ENCODE assay signal across 16 cellular contexts in the genomic region with DNA sequence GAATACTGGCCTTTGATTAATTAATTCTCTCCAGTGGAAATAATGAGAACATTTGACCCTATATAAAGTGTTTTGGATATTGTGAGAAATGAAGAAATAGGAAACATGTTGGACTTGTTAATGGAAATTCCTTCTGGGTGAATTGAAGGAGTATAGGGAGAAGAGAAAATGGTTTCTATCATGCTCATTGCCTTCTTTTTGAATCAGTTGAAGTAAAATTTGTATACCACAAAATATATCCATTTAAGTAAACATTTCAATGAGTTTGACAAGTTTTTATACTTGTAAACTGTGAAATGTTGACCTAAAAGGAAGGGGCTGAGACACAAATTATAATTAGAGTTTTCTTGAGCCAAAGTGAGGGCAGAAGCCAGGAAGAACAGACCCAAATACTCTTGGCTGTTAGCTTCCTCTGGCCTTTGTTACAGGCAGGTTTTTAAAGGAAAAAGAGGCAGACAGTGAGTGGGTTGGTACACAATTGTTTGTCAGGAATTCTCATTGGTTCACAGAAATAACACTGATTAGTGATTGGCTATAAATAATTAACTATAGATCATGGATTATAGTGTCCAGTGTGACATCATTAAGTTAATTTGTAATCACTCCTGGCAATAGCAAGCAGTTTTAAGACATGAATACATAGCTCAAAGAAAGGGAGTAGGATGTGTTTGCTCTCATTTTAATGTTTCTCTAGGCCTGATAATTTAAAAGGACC. TPM values are rescaled to one million over a fixed set of nuclear protein-coding genes. Genes with fewer than 3 reads are reported as not detected.
DNase-seq lines count a peak whose midpoint lies in the region; ATAC-seq, FAIRE-seq and TF ChIP-seq lines count a peak whose summit lies in the region.
"Had no signal": no experiment of that assay in that cellular context is flagged by ENCODE, and none has a peak within 500 bp of the region (broad histone marks: within the 10 kb centered on the region; RNA-seq: fewer than 3 reads in every experiment).

No MANE protein-coding gene starts in this region.

- peaks cover 33% of the 10 kb centered on the region for H3F3A ChIP-seq in SK-N-SH (replicated peaks; ENCODE audit: insufficient read depth)

- H3K27ac ChIP-seq in SK-N-SH (ENCODE audit: low read depth in 2 of 2, low read length in 1 of 2), result peak overlapping the region; percentile 62 to 81; a peak in 3 of 4 replicates
- peak overlapping the region; percentile 65 for H3K27ac ChIP-seq in astrocyte (ENCODE audit: low read depth, low read length)
- H3K27ac ChIP-seq in left lung, result peak overlapping the region; percentile 58 to 84
- peak overlapping the region; percentile 28 to 75 (median 50) for H3K27ac ChIP-seq in upper lobe of left lung
- H3K27ac ChIP-seq: gastroesophageal sphincter had no signal

- H3K4me1 ChIP-seq in SK-N-SH (ENCODE audit: control insufficient read depth in 1 of 2, insufficient read depth in 2 of 2, low read depth in 1 of 2, low read length in 1 of 2), result peaks cover 0 to 30% of the 10 kb centered on the region in 2 experiments; a peak in 1 of 4 replicates
- H3K4me1 ChIP-seq in astrocyte (ENCODE audit: insufficient read depth, low read length), result peaks cover 12% of the 10 kb centered on the region
- H3K4me1 ChIP-seq in left lung, result peaks cover 0 to 24% of the 10 kb centered on the region in 2 donors
- H3K4me1 ChIP-seq in upper lobe of left lung, result no peaks in the 10 kb centered on the region
- H3K4me1 ChIP-seq: gastroesophageal sphincter had no signal

- peaks cover 4% of the 10 kb centered on the region for H3K9me3 Mint-ChIP-seq in astrocyte (ENCODE audit: unreplicated experiment)
- H3K9me3 Mint-ChIP-seq: stimulated activated naive B cell treated with anti-CD40 and anti-IgM and Interleukin-4, amounts not matched to agents 10 μg/mL and 1 μg/mL and 100 μg/mL, for 72 hours; type B pancreatic cell had no signal

- H3K9ac ChIP-seq in SK-N-SH (peak overlapping the region; percentile 4; the same call in 1 of the 2 replicates), astrocyte (ENCODE audit: low read length) (peak overlapping the region; percentile 22)

- peak overlapping the region; percentile 74 for H2AFZ ChIP-seq in SK-N-SH (ENCODE audit: low read depth)
- H2AFZ ChIP-seq in astrocyte (ENCODE audit: low read depth, low read length), result peak overlapping the region; percentile 25

- no peaks in the 10 kb centered on the region for H3K27me3 Mint-ChIP-seq in astrocyte (ENCODE audit: low read depth, unreplicated experiment)

- H4K20me1 ChIP-seq in SK-N-SH (ENCODE audit: insufficient read depth) (no peaks in the 10 kb centered on the region), astrocyte (ENCODE audit: insufficient read depth, low read length) (no peaks in the 10 kb centered on the region)

- no peaks in the 10 kb centered on the region for H3K36me3 Mint-ChIP-seq in astrocyte (ENCODE audit: low read depth, unreplicated experiment)
- H3K36me3 Mint-ChIP-seq: stimulated activated naive B cell treated with anti-CD40 and anti-IgM and Interleukin-4, amounts not matched to agents 10 μg/mL and 1 μg/mL and 100 μg/mL, for 72 hours had no signal

- TF ChIP-seq EP300 in SK-N-SH (IDR thresholded peaks at IDR 0.05; ENCODE audit: borderline replicate concordance in 1 of 2, low read depth in 1 of 2, low read length in 1 of 2), result no peak
- TF ChIP-seq EP300 in upper lobe of left lung (IDR thresholded peaks at IDR 0.05), result no peak

- H3K27ac Mint-ChIP-seq in astrocyte (ENCODE audit: unreplicated experiment), result peak overlapping the region; percentile 86
- H3K27ac Mint-ChIP-seq: type B pancreatic cell had no signal

- no peak for TF ChIP-seq RAD21 in SK-N-SH (IDR thresholded peaks at IDR 0.05; ENCODE audit: low read length)

- no peak overlapping the region for H3K4me3 Mint-ChIP-seq in astrocyte (ENCODE audit: unreplicated experiment)
- H3K4me3 Mint-ChIP-seq: stimulated activated naive B cell treated with anti-CD40 and anti-IgM and Interleukin-4, amounts not matched to agents 10 μg/mL and 1 μg/mL and 100 μg/mL, for 72 hours; type B pancreatic cell had no signal

- H3K27me3 ChIP-seq in SK-N-SH (ENCODE audit: insufficient read depth), result no peaks in the 10 kb centered on the region
- H3K27me3 ChIP-seq in astrocyte (ENCODE audit: insufficient read depth, low read length), result no peaks in the 10 kb centered on the region
- H3K27me3 ChIP-seq in left lung, result no peaks in the 10 kb centered on the region
- H3K27me3 ChIP-seq in upper lobe of left lung, result no peaks in the 10 kb centered on the region
- H3K27me3 ChIP-seq: gastroesophageal sphincter had no signal

- H3K9me2 ChIP-seq in SK-N-SH, result no peaks in the 10 kb centered on the region

- no peaks in the 10 kb centered on the region for H3K36me3 ChIP-seq in SK-N-SH (replicated peaks in 1 of 2; ENCODE audit: control insufficient read depth in 1 of 2, insufficient read depth in 2 of 2, low read length in 1 of 2)
- no peaks in the 10 kb centered on the region for H3K36me3 ChIP-seq in astrocyte (ENCODE audit: insufficient read depth, low read length)
- no peaks in the 10 kb centered on the region for H3K36me3 ChIP-seq in left lung
- H3K36me3 ChIP-seq in upper lobe of left lung, result no peaks in the 10 kb centered on the region
- H3K36me3 ChIP-seq: gastroesophageal sphincter had no signal

- H3K4me1 Mint-ChIP-seq in astrocyte (ENCODE audit: low read depth, unreplicated experiment), result peaks cover 31% of the 10 kb centered on the region

- ATAC-seq in SK-N-SH treated with all-trans-retinoic acid at 6 μM for 48 hours (no peak; the same call in 2 of the 3 replicates), left lung (no peak), upper lobe of left lung (ENCODE audit: low FRiP score in 2 of 2) (no peak)
- ATAC-seq: gastroesophageal sphincter had no signal

- FAIRE-seq in astrocyte (lab: Jason Lieb, UNC), result no peak
- FAIRE-seq: G401.6 had no signal

- H3K4me3 ChIP-seq in SK-N-SH (ENCODE audit: low read depth in 2 of 2, low read length in 1 of 2), result no peak overlapping the region; a peak in 1 of 4 replicates
- H3K4me3 ChIP-seq in astrocyte (ENCODE audit: insufficient read depth, low read depth, low read length), result no peak overlapping the region
- H3K4me3 ChIP-seq in left lung, result no peak overlapping the region
- H3K4me3 ChIP-seq in upper lobe of left lung, result no peak overlapping the region
- H3K4me3 ChIP-seq: gastroesophageal sphincter had no signal

- H3K79me2 ChIP-seq in SK-N-SH (ENCODE audit: insufficient read depth), result no peaks in the 10 kb centered on the region
- H3K79me2 ChIP-seq in astrocyte (ENCODE audit: insufficient read depth, low read length), result no peaks in the 10 kb centered on the region

- intact Hi-C loops in left lung (cut with DNase I), result no loop called here

- DNase-seq in SK-N-SH, result no peak
- DNase-seq in astrocyte (ENCODE audit: low read depth), result no peak
- no peak for DNase-seq in left lung
- no peak for DNase-seq in upper lobe of left lung
- DNase-seq in GM03348 (ENCODE audit: low spot score), result no peak
- no peak for DNase-seq in HuH-7.5 (ENCODE audit: low spot score)
- no peak for DNase-seq in ecto neural progenitor cell (ENCODE audit: low spot score)
- DNase-seq: activated T-cell treated with anti-CD3 and anti-CD28 coated beads, Interleukin-2, amount 50 U/mL, for 1 hour; NCI-H1092; NCI-H2171; stimulated activated naive B cell treated with anti-CD40 and anti-IgM and Interleukin-4, amounts not matched to agents 10 μg/mL and 1 μg/mL and 100 μg/mL, for 72 hours had no signal

- CTCF ChIA-PET in SK-N-SH (lab: Yijun Ruan, JAX), result interaction anchor here (1.0 kb wide), 1 partner anchor 79 kb away, joined by 3 read pairs; no protein-coding TSS in a partner anchor

- no peak for TF ChIP-seq POLR2A in upper lobe of left lung (IDR thresholded peaks at IDR 0.05)

- POLR2A ChIA-PET in SK-N-SH (lab: Yijun Ruan, JAX), result no interaction called here

- H3K9me3 ChIP-seq in SK-N-SH, result no peaks in the 10 kb centered on the region
- no peaks in the 10 kb centered on the region for H3K9me3 ChIP-seq in astrocyte (ENCODE audit: insufficient read depth, low read depth, low read length)
- H3K9me3 ChIP-seq in left lung, result no peaks in the 10 kb centered on the region
- H3K9me3 ChIP-seq in upper lobe of left lung, result no peaks in the 10 kb centered on the region
- H3K9me3 ChIP-seq: gastroesophageal sphincter had no signal

- H3K4me2 ChIP-seq in SK-N-SH, result peak overlapping the region; percentile 45; the same call in 1 of the 2 replicates
- peak overlapping the region; percentile 68 for H3K4me2 ChIP-seq in astrocyte (ENCODE audit: low read length)

- TF ChIP-seq CTCF in SK-N-SH (IDR thresholded peaks at IDR 0.05) (no peak), astrocyte (IDR thresholded peaks at IDR 0.05; ENCODE audit: insufficient read depth, low read depth, low read length) (no peak), left lung (IDR thresholded peaks at IDR 0.05) (no peak), upper lobe of left lung (IDR thresholded peaks at IDR 0.05) (no peak)

TF ChIP-seq in SK-N-SH, 30 proteins besides CTCF, POLR2A, EP300 and RAD21 (continues in another document):
- no peak for TF ChIP-seq SIN3A (IDR thresholded peaks at IDR 0.05; ENCODE audit: borderline replicate concordance, low read depth, low read length)
- no peak for TF ChIP-seq RCOR1 (IDR thresholded peaks at IDR 0.05; ENCODE audit: low read length)
- TF ChIP-seq, protein P1, sequence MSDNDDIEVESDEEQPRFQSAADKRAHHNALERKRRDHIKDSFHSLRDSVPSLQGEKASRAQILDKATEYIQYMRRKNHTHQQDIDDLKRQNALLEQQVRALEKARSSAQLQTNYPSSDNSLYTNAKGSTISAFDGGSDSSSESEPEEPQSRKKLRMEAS (IDR thresholded peaks at IDR 0.05; ENCODE audit: low read depth), result no peak
- no peak for TF ChIP-seq TAF1 (IDR thresholded peaks at IDR 0.05; ENCODE audit: borderline replicate concordance, low read depth, low read length)

TF ChIP-seq in SK-N-SH treated with all-trans-retinoic acid at 6 μM for 48 hours, 23 proteins besides CTCF, POLR2A, EP300 and RAD21 (continues in another document):
- no peak for TF ChIP-seq ZFP3 (CRISPR knock-in tag; IDR thresholded peaks at IDR 0.05)
- no peak for TF ChIP-seq ZC3H10 (CRISPR knock-in tag; IDR thresholded peaks at IDR 0.05)

RNA-seq across cellular contexts. Expression of a gene that starts 0.8 kb away (rescaled TPM):
- not detected in 2 replicates for polyA plus RNA-seq in SK-N-SH (2012; rRNA removed)
- polyA plus RNA-seq in SK-N-SH (2012; cell fraction: cytosol; rRNA removed), result not detected in 2 replicates
- polyA plus RNA-seq in SK-N-SH (2012; cell fraction: nucleus; rRNA removed), result 0.04 TPM in 1 of 2 replicates, not detected in the other
- total RNA-seq in astrocyte (not detected in 2 replicates), left lung (under 1 TPM in 1 of 2 donors, not detected in 1; 0.39 TPM), upper lobe of left lung (not detected)
- total RNA-seq: gastroesophageal sphincter, skeletal muscle tissue had no signal

RNA-seq across cellular contexts. Expression of a gene that starts 34.2 kb away (rescaled TPM):
- 0.44 and 0.67 TPM in 2 replicates for polyA plus RNA-seq in SK-N-SH (2012; rRNA removed)
- polyA plus RNA-seq in SK-N-SH (2012; cell fraction: cytosol; rRNA removed), result 0.07 and 0.21 TPM in 2 replicates
- polyA plus RNA-seq in SK-N-SH (2012; cell fraction: nucleus; rRNA removed), result 1.7 and 3.0 TPM in 2 replicates
- total RNA-seq in astrocyte (0.32 and 1.6 TPM in 2 replicates), left lung (10 to 100 TPM in 1 of 2 donors, 1 to 10 TPM in 1; 6.5 to 21.1 TPM), upper lobe of left lung (10 to 100 TPM in 1 of 6 donors, 1 to 10 TPM in 4, under 1 TPM in 1; 0.67 to 26.2 (median 6.8) TPM)
- total RNA-seq: skeletal muscle tissue had no signal
